In the genomic region with DNA sequence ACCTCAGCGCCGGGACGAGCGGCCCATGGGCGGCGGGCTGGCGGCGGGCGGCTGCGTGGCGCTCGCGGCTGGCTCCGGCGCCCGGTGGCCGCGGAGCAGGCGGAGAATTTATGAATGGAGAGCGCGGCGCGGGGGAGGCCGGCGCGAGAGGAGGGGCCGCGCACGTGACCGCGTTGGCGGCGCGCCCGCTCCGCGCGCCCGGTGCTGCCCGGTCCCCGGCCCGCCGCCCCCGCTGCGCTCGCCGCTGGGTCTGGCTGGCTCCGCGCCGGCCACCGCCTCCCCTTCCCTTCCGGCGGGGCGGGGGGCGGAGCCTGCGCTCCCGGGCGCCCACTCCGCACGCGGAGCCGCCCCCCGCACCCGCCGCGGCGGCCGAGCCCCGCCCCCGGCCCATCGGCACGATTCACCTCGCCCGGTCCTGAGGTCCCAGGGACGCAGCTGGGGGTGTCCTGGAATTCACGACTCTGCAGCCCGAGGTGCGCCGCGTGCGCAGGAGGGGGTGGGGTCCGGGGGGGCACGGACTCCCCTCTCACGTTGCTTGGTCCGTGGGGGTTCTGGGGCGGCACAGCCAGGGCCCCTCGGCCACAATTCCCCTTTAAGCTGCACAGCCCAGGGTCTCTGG, we compare ENCODE assay signal across 8 cellular contexts. TPM values are rescaled to one million over a fixed set of nuclear protein-coding genes. Genes with fewer than 3 reads are reported as not detected.
DNase-seq lines count a peak whose midpoint lies in the region; ATAC-seq and TF ChIP-seq lines count a peak whose summit lies in the region.

A gene with protein sequence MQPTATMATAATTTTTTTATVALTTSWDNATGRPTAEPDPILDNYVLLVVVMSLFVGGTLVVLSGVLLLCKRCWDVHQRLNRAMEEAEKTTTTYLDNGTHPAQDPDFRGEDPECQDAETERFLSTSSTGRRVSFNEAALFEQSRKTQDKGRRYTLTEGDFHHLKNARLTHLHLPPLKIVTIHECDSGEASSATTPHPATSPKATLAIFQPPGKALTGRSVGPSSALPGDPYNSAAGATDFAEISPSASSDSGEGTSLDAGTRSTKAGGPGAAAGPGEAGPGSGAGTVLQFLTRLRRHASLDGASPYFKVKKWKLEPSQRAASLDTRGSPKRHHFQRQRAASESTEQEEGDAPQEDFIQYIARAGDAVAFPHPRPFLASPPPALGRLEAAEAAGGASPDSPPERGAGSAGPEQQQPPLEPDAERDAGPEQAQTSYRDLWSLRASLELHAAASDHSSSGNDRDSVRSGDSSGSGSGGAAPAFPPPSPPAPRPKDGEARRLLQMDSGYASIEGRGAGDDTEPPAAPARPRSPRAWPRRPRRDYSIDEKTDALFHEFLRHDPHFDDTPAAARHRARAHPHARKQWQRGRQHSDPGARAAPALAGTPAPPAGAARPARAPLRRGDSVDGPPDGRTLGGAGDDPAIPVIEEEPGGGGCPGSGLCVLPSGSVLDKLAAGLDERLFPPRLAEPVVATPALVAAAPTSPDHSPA (minus strand): TSS at position 252 of the 619 bp plus-strand sequence. CDS start 1,905 bp downstream, outside the sequence.

- H3K27me3 ChIP-seq in cardiac muscle cell (no peaks in the 10 kb centered on the region), endocrine pancreas (ENCODE audit: control insufficient read depth, insufficient read depth, low read length) (no peaks in the 10 kb centered on the region)

- CTCF ChIA-PET in T-cell (lab: Charles Lee): interaction anchor here in 1 of 2 donors (0.6 kb wide), 1 partner anchor 71 kb away, joined by 3 read pairs; no protein-coding TSS in a partner anchor

- intact Hi-C loops in Right ventricle myocardium inferior (cut with DNase I): no loop called here

- H3K4me3 Mint-ChIP-seq in T-cell (peak within 1 kb of the TSS; percentile 78 to 93 (median 80)), nephron (peak within 1 kb of the TSS; percentile 82 to 86 (median 86))

- DNase-seq in cardiac muscle cell (ENCODE audit: low read depth in 1 of 2, low spot score in 1 of 2) (peak; percentile 49 to 87), Right ventricle myocardium inferior (ENCODE audit: missing footprints) (no peak), T-cell (peak in 3 of 34 experiments; percentile 11 to 53 (median 25))

- H3K9ac ChIP-seq in endocrine pancreas (ENCODE audit: control insufficient read depth, insufficient read depth, low read length): peak within 1 kb of the TSS; percentile 65

- no peaks in the 10 kb centered on the region for H3K36me3 Mint-ChIP-seq in T-cell
- no peaks in the 10 kb centered on the region for H3K36me3 Mint-ChIP-seq in nephron (ENCODE audit: low read depth)

- H3K27me3 Mint-ChIP-seq in T-cell: peaks cover 5 to 8% of the 10 kb centered on the region in 2 donors
- no peaks in the 10 kb centered on the region for H3K27me3 Mint-ChIP-seq in nephron (ENCODE audit: low read depth)

- H3K4me1 Mint-ChIP-seq in T-cell (peaks cover 24 to 35% (median 34%) of the 10 kb centered on the region in 3 donors), nephron (peaks cover 15% of the 10 kb centered on the region)

- H3K27ac Mint-ChIP-seq in T-cell (peak within 1 kb of the TSS in 1 of 2 donors; percentile 66), nephron (peak within 1 kb of the TSS; percentile 46 to 77 (median 74))

- H3K4me1 ChIP-seq in cardiac muscle cell (ENCODE audit: low read depth): peaks cover 22% of the 10 kb centered on the region
- no peaks in the 10 kb centered on the region for H3K4me1 ChIP-seq in endocrine pancreas (ENCODE audit: control insufficient read depth, insufficient read depth, low read length)

- POLR2A ChIA-PET in T-cell (lab: Charles Lee): interaction anchor here in 1 of 2 donors (0.7 to 1.3 kb wide), 2 partner anchors 31 to 33 kb away, joined by 3 to 7 read pairs; a partner anchor contains a TSS

- no peak for TF ChIP-seq CTCF in cardiac muscle cell (IDR thresholded peaks at IDR 0.05; ENCODE audit: low read depth, low read length)
- TF ChIP-seq CTCF in nephron (IDR thresholded peaks at IDR 0.05; ENCODE audit: unreplicated experiment in 3 of 3): no peak

- H3K9me3 ChIP-seq in cardiac muscle cell (ENCODE audit: low read depth) (no peaks in the 10 kb centered on the region), endocrine pancreas (ENCODE audit: control insufficient read depth, low read length) (no peaks in the 10 kb centered on the region)

- no peak for ATAC-seq in Right ventricle myocardium inferior
- peak in 2 of 4 experiments; percentile 2 to 5 for ATAC-seq in T-cell (replicated peaks in 1 of 4)
- no peak for ATAC-seq in HG02970 (IDR thresholded peaks at IDR 0.05; ENCODE audit: low FRiP score, unreplicated experiment)
- ATAC-seq in GM19452 (IDR thresholded peaks at IDR 0.05; ENCODE audit: unreplicated experiment): no peak
- no peak for ATAC-seq in HG02763 (IDR thresholded peaks at IDR 0.05; ENCODE audit: unreplicated experiment)

- H3K27ac ChIP-seq in cardiac muscle cell: peak within 1 kb of the TSS; percentile 54

- peaks cover 6% of the 10 kb centered on the region for H3K36me3 ChIP-seq in cardiac muscle cell
- peaks cover 4% of the 10 kb centered on the region for H3K36me3 ChIP-seq in endocrine pancreas (ENCODE audit: control insufficient read depth, insufficient read depth, low read length)

- H3K4me3 ChIP-seq in cardiac muscle cell: peak within 1 kb of the TSS; percentile 94
- no peak within 1 kb of the TSS for H3K4me3 ChIP-seq in endocrine pancreas (ENCODE audit: control insufficient read depth, insufficient read depth, low read length)

- H3K9me3 Mint-ChIP-seq in T-cell (no peaks in the 10 kb centered on the region), nephron (no peaks in the 10 kb centered on the region)

RNA-seq across cellular contexts. Expression of the gene that starts here (rescaled TPM):
- 21.1 and 29.1 TPM in 2 replicates for total RNA-seq in cardiac muscle cell
- 22.1 and 30.6 TPM in 2 replicates for polyA plus RNA-seq in cardiac muscle cell
- total RNA-seq in Right ventricle myocardium inferior: 1.2 TPM
- under 1 TPM in 4 of 5 donors, not detected in 1; 0.08 to 0.36 (median 0.23) TPM for total RNA-seq in T-cell
